In genomic region chr19:34215006-34215665, GRCh38 we compare ENCODE assay signal across 16 cellular contexts. TPM values are rescaled to one million over a fixed set of nuclear protein-coding genes. Genes with fewer than 3 reads are reported as not detected.
DNase-seq lines count a peak whose midpoint lies in the region; ATAC-seq and TF ChIP-seq lines count a peak whose summit lies in the region.
"Had no signal": no experiment of that assay in that cellular context is flagged by ENCODE, and none has a peak within 500 bp of the region (broad histone marks: within the 10 kb centered on the region; RNA-seq: fewer than 3 reads in every experiment).

No MANE protein-coding gene starts in this region.

- H3K4me1 ChIP-seq in CD4-positive, alpha-beta memory T cell (ENCODE audit: insufficient read depth, low read length), result peaks cover 32% of the 10 kb centered on the region
- H3K4me1 ChIP-seq in naive thymus-derived CD4-positive, alpha-beta T cell (ENCODE audit: control insufficient read depth in 2 of 2, insufficient read depth in 2 of 2, low read length in 2 of 2), result peaks cover 15% of the 10 kb centered on the region in 2 donors
- H3K4me1 ChIP-seq in gastroesophageal sphincter, result peaks cover 0 to 11% (median 0%) of the 10 kb centered on the region in 3 donors

- H3K36me3 Mint-ChIP-seq in activated CD8-positive, alpha-beta T cell treated with anti-CD3 and anti-CD28 coated beads, Interleukin-2, amount 10 ng/mL, durations not matched to agents 7 days and 5 days (ENCODE audit: low read depth), result peaks cover 48% of the 10 kb centered on the region
- H3K36me3 Mint-ChIP-seq in activated CD8-positive, alpha-beta T cell treated with anti-CD3 and anti-CD28 coated beads for 36 hours (ENCODE audit: low read depth), result peaks cover 35% of the 10 kb centered on the region
- peaks cover 17 to 47% of the 10 kb centered on the region in 2 donors for H3K36me3 Mint-ChIP-seq in CD4-positive, alpha-beta memory T cell
- H3K36me3 Mint-ChIP-seq in naive thymus-derived CD4-positive, alpha-beta T cell, result peaks cover 0 to 19% (median 13%) of the 10 kb centered on the region in 5 donors
- H3K36me3 Mint-ChIP-seq in activated CD4-positive, alpha-beta T cell treated with anti-CD3 and anti-CD28 coated beads, Interleukin-2, amount 10 ng/mL, durations not matched to agents 7 days and 5 days (ENCODE audit: low read depth), result peaks cover 50% of the 10 kb centered on the region

- TF ChIP-seq EP300 in gastroesophageal sphincter (IDR thresholded peaks at IDR 0.05), result no peak

- H3K36me3 ChIP-seq in CD4-positive, alpha-beta memory T cell (ENCODE audit: insufficient read depth, low read length), result peaks cover 14% of the 10 kb centered on the region
- H3K36me3 ChIP-seq in naive thymus-derived CD4-positive, alpha-beta T cell (ENCODE audit: control insufficient read depth in 2 of 3, insufficient read depth in 3 of 3, low read length in 3 of 3), result peaks cover 0 to 21% (median 0%) of the 10 kb centered on the region in 3 experiments
- peaks cover 0 to 87% of the 10 kb centered on the region in 2 donors for H3K36me3 ChIP-seq in gastroesophageal sphincter

- no peak overlapping the region for H3K27ac ChIP-seq in CD4-positive, alpha-beta memory T cell (ENCODE audit: low read depth, low read length)
- no peak overlapping the region for H3K27ac ChIP-seq in naive thymus-derived CD4-positive, alpha-beta T cell (ENCODE audit: low read depth, low read length)
- no peak overlapping the region for H3K27ac ChIP-seq in gastroesophageal sphincter
- H3K27ac ChIP-seq: BLaER1 treated with 17β-estradiol and CSF1 and Interleukin-3, amounts not matched to agents 10 nM and 100 nM had no signal

- no peak for ATAC-seq in activated CD8-positive, alpha-beta T cell treated with anti-CD3 and anti-CD28 coated beads, Interleukin-2, amount 10 ng/mL, durations not matched to agents 7 days and 5 days
- no peak for ATAC-seq in activated CD8-positive, alpha-beta T cell treated with anti-CD3 and anti-CD28 coated beads for 36 hours
- ATAC-seq in naive thymus-derived CD4-positive, alpha-beta T cell, result no peak
- ATAC-seq in gastroesophageal sphincter (no peak), left ventricle myocardium superior (no peak)
- ATAC-seq: PC-3 had no signal

- DNase-seq in activated CD8-positive, alpha-beta T cell treated with anti-CD3 and anti-CD28 coated beads, Interleukin-2, amount 10 ng/mL, durations not matched to agents 7 days and 5 days, result no peak
- DNase-seq in activated CD8-positive, alpha-beta T cell treated with anti-CD3 and anti-CD28 coated beads for 36 hours, result no peak
- DNase-seq in CD4-positive, alpha-beta memory T cell, result no peak
- DNase-seq in NCI-H2171 treated with DMSO at 0.1 percent for 48 hours (lab: John Stamatoyannopoulos, UW) (peak; percentile 86), left ventricle myocardium superior (no peak)
- no peak for DNase-seq in naive thymus-derived CD4-positive, alpha-beta T cell
- DNase-seq in activated CD4-positive, alpha-beta T cell treated with anti-CD3 and anti-CD28 coated beads, Interleukin-2, amount 10 ng/mL, durations not matched to agents 7 days and 5 days, result no peak
- DNase-seq: 8988T, Caco-2, DMS53, H7, NCI-H187 treated with DMSO at 0.1 percent for 48 hours, NCI-H446, PC-3 had no signal

- peak overlapping the region; percentile 20 for H3K27ac Mint-ChIP-seq in activated CD8-positive, alpha-beta T cell treated with anti-CD3 and anti-CD28 coated beads, Interleukin-2, amount 10 ng/mL, durations not matched to agents 7 days and 5 days
- no peak overlapping the region for H3K27ac Mint-ChIP-seq in activated CD8-positive, alpha-beta T cell treated with anti-CD3 and anti-CD28 coated beads for 36 hours
- H3K27ac Mint-ChIP-seq in CD4-positive, alpha-beta memory T cell, result peak overlapping the region in 4 of 7 donors; percentile 15 to 84 (median 36)
- H3K27ac Mint-ChIP-seq in naive thymus-derived CD4-positive, alpha-beta T cell, result peak overlapping the region in 8 of 9 donors; percentile 15 to 82 (median 54)
- no peak overlapping the region for H3K27ac Mint-ChIP-seq in activated CD4-positive, alpha-beta T cell treated with anti-CD3 and anti-CD28 coated beads, Interleukin-2, amount 10 ng/mL, durations not matched to agents 7 days and 5 days

- H3K4me1 Mint-ChIP-seq in activated CD8-positive, alpha-beta T cell treated with anti-CD3 and anti-CD28 coated beads, Interleukin-2, amount 10 ng/mL, durations not matched to agents 7 days and 5 days (ENCODE audit: low read depth), result peaks cover 29% of the 10 kb centered on the region
- peaks cover 33% of the 10 kb centered on the region for H3K4me1 Mint-ChIP-seq in activated CD8-positive, alpha-beta T cell treated with anti-CD3 and anti-CD28 coated beads for 36 hours (ENCODE audit: low read depth)
- peaks cover 21 to 46% (median 34%) of the 10 kb centered on the region in 4 donors for H3K4me1 Mint-ChIP-seq in CD4-positive, alpha-beta memory T cell
- H3K4me1 Mint-ChIP-seq in naive thymus-derived CD4-positive, alpha-beta T cell, result peaks cover 15 to 59% (median 43%) of the 10 kb centered on the region in 7 donors
- H3K4me1 Mint-ChIP-seq in activated CD4-positive, alpha-beta T cell treated with anti-CD3 and anti-CD28 coated beads, Interleukin-2, amount 10 ng/mL, durations not matched to agents 7 days and 5 days, result peaks cover 41% of the 10 kb centered on the region

- TF ChIP-seq POLR2A in gastroesophageal sphincter (IDR thresholded peaks at IDR 0.05), result no peak

- H3K27me3 Mint-ChIP-seq in activated CD8-positive, alpha-beta T cell treated with anti-CD3 and anti-CD28 coated beads, Interleukin-2, amount 10 ng/mL, durations not matched to agents 7 days and 5 days (ENCODE audit: low read depth), result no peaks in the 10 kb centered on the region
- no peaks in the 10 kb centered on the region for H3K27me3 Mint-ChIP-seq in activated CD8-positive, alpha-beta T cell treated with anti-CD3 and anti-CD28 coated beads for 36 hours
- no peaks in the 10 kb centered on the region for H3K27me3 Mint-ChIP-seq in CD4-positive, alpha-beta memory T cell
- no peaks in the 10 kb centered on the region for H3K27me3 Mint-ChIP-seq in naive thymus-derived CD4-positive, alpha-beta T cell
- no peaks in the 10 kb centered on the region for H3K27me3 Mint-ChIP-seq in activated CD4-positive, alpha-beta T cell treated with anti-CD3 and anti-CD28 coated beads, Interleukin-2, amount 10 ng/mL, durations not matched to agents 7 days and 5 days

- H3K4me3 Mint-ChIP-seq in activated CD8-positive, alpha-beta T cell treated with anti-CD3 and anti-CD28 coated beads, Interleukin-2, amount 10 ng/mL, durations not matched to agents 7 days and 5 days, result no peak overlapping the region
- no peak overlapping the region for H3K4me3 Mint-ChIP-seq in activated CD8-positive, alpha-beta T cell treated with anti-CD3 and anti-CD28 coated beads for 36 hours
- H3K4me3 Mint-ChIP-seq in CD4-positive, alpha-beta memory T cell, result no peak overlapping the region
- H3K4me3 Mint-ChIP-seq in naive thymus-derived CD4-positive, alpha-beta T cell, result peak overlapping the region in 2 of 10 donors; percentile 4 to 48
- H3K4me3 Mint-ChIP-seq in activated CD4-positive, alpha-beta T cell treated with anti-CD3 and anti-CD28 coated beads, Interleukin-2, amount 10 ng/mL, durations not matched to agents 7 days and 5 days, result no peak overlapping the region

- CTCF ChIA-PET in activated CD8-positive, alpha-beta T cell treated with anti-CD3 and anti-CD28 coated beads, Interleukin-2, amount 10 ng/mL, durations not matched to agents 7 days and 5 days (lab: Charles Lee), result no interaction called here
- CTCF ChIA-PET in activated CD8-positive, alpha-beta T cell treated with anti-CD3 and anti-CD28 coated beads for 36 hours (lab: Charles Lee), result no interaction called here
- CTCF ChIA-PET in CD4-positive, alpha-beta memory T cell (lab: Charles Lee; ENCODE audit: partially characterized antibody), result interaction anchor here (0.5 kb wide), 1 partner anchor 12 kb away, joined by 3 read pairs; no protein-coding TSS in a partner anchor
- CTCF ChIA-PET in naive thymus-derived CD4-positive, alpha-beta T cell (lab: Charles Lee), result interaction anchor here (1.1 kb wide), 1 partner anchor 47 kb away, joined by 3 read pairs; no protein-coding TSS in a partner anchor
- CTCF ChIA-PET in activated CD4-positive, alpha-beta T cell treated with anti-CD3 and anti-CD28 coated beads, Interleukin-2, amount 10 ng/mL, durations not matched to agents 7 days and 5 days (lab: Charles Lee), result no interaction called here

- 93% methylated on average over 2 to 3 of the region's 3 CpGs for WGBS in gastroesophageal sphincter (ENCODE audit: low coverage in 1 of 2), 2 donors

- intact Hi-C loops in activated CD8-positive, alpha-beta T cell treated with anti-CD3 and anti-CD28 coated beads for 36 hours (cut with micrococcal nuclease), result no loop called here
- intact Hi-C loops in CD4-positive, alpha-beta memory T cell (cut with micrococcal nuclease), result loop anchor here (5.0 kb wide), 2 partner anchors 42 to 132 kb away; no protein-coding TSS in a partner anchor
- intact Hi-C loops in naive thymus-derived CD4-positive, alpha-beta T cell (cut with micrococcal nuclease), result no loop called here
- intact Hi-C loops in left ventricle myocardium superior (cut with micrococcal nuclease), result no loop called here

- H3K9me3 ChIP-seq in CD4-positive, alpha-beta memory T cell (ENCODE audit: control insufficient read depth in 1 of 2, low read length in 2 of 2), result no peaks in the 10 kb centered on the region
- H3K9me3 ChIP-seq in naive thymus-derived CD4-positive, alpha-beta T cell (ENCODE audit: control insufficient read depth in 2 of 3, low read length in 3 of 3), result no peaks in the 10 kb centered on the region
- H3K9me3 ChIP-seq in gastroesophageal sphincter, result no peaks in the 10 kb centered on the region
- H3K9me3 ChIP-seq: BLaER1 treated with 17β-estradiol and CSF1 and Interleukin-3, amounts not matched to agents 10 nM and 100 nM; Caco-2 had no signal

- H3K9me3 Mint-ChIP-seq in activated CD8-positive, alpha-beta T cell treated with anti-CD3 and anti-CD28 coated beads, Interleukin-2, amount 10 ng/mL, durations not matched to agents 7 days and 5 days (ENCODE audit: insufficient read depth), result no peaks in the 10 kb centered on the region
- no peaks in the 10 kb centered on the region for H3K9me3 Mint-ChIP-seq in activated CD8-positive, alpha-beta T cell treated with anti-CD3 and anti-CD28 coated beads for 36 hours
- no peaks in the 10 kb centered on the region for H3K9me3 Mint-ChIP-seq in CD4-positive, alpha-beta memory T cell
- H3K9me3 Mint-ChIP-seq in naive thymus-derived CD4-positive, alpha-beta T cell, result no peaks in the 10 kb centered on the region
- H3K9me3 Mint-ChIP-seq in activated CD4-positive, alpha-beta T cell treated with anti-CD3 and anti-CD28 coated beads, Interleukin-2, amount 10 ng/mL, durations not matched to agents 7 days and 5 days, result no peaks in the 10 kb centered on the region

- POLR2A ChIA-PET in activated CD8-positive, alpha-beta T cell treated with anti-CD3 and anti-CD28 coated beads, Interleukin-2, amount 10 ng/mL, durations not matched to agents 7 days and 5 days (lab: Charles Lee), result no interaction called here
- POLR2A ChIA-PET in activated CD8-positive, alpha-beta T cell treated with anti-CD3 and anti-CD28 coated beads for 36 hours (lab: Charles Lee), result no interaction called here
- POLR2A ChIA-PET in CD4-positive, alpha-beta memory T cell (lab: Charles Lee; ENCODE audit: partially characterized antibody), result no interaction called here
- POLR2A ChIA-PET in naive thymus-derived CD4-positive, alpha-beta T cell (lab: Charles Lee), result interaction anchor here (0.7 kb wide), 1 partner anchor 120 kb away, joined by 3 read pairs; no protein-coding TSS in a partner anchor
- POLR2A ChIA-PET in activated CD4-positive, alpha-beta T cell treated with anti-CD3 and anti-CD28 coated beads, Interleukin-2, amount 10 ng/mL, durations not matched to agents 7 days and 5 days (lab: Charles Lee), result no interaction called here

- no peaks in the 10 kb centered on the region for H3K27me3 ChIP-seq in CD4-positive, alpha-beta memory T cell (ENCODE audit: insufficient read depth, low read length)
- no peaks in the 10 kb centered on the region for H3K27me3 ChIP-seq in naive thymus-derived CD4-positive, alpha-beta T cell (ENCODE audit: control insufficient read depth in 2 of 2, insufficient read depth in 2 of 2, low read length in 2 of 2)
- H3K27me3 ChIP-seq in gastroesophageal sphincter, result no peaks in the 10 kb centered on the region
- H3K27me3 ChIP-seq: BLaER1 treated with 17β-estradiol and CSF1 and Interleukin-3, amounts not matched to agents 10 nM and 100 nM had no signal

- no peak for TF ChIP-seq CTCF in activated CD8-positive, alpha-beta T cell treated with anti-CD3 and anti-CD28 coated beads for 36 hours (IDR thresholded peaks at IDR 0.05)
- no peak for TF ChIP-seq CTCF in gastroesophageal sphincter (IDR thresholded peaks at IDR 0.05)

- H3K4me3 ChIP-seq in CD4-positive, alpha-beta memory T cell (ENCODE audit: low read length in 2 of 2), result no peak overlapping the region
- H3K4me3 ChIP-seq in naive thymus-derived CD4-positive, alpha-beta T cell (ENCODE audit: low read length), result no peak overlapping the region
- no peak overlapping the region for H3K4me3 ChIP-seq in gastroesophageal sphincter
- H3K4me3 ChIP-seq: BLaER1 treated with 17β-estradiol and CSF1 and Interleukin-3, amounts not matched to agents 10 nM and 100 nM had no signal

RNA-seq across cellular contexts. Expression of gene GARRE1, which starts 39.2 kb away (rescaled TPM):
- 1 to 10 TPM; 6.3 to 8.3 TPM for total RNA-seq in activated CD8-positive, alpha-beta T cell treated with anti-CD3 and anti-CD28 coated beads, Interleukin-2, amount 10 ng/mL, durations not matched to agents 7 days and 5 days
- 1 to 10 TPM; 7.2 to 8.1 TPM for total RNA-seq in activated CD8-positive, alpha-beta T cell treated with anti-CD3 and anti-CD28 coated beads for 36 hours
- 10 to 100 TPM; 46.3 to 48.2 TPM for total RNA-seq in CD4-positive, alpha-beta memory T cell
- 1 to 10 TPM; 3.5 to 7.5 TPM for polyA plus RNA-seq in CD4-positive, alpha-beta memory T cell
- 10 to 100 TPM; 11.7 to 57.2 (median 38.0) TPM for total RNA-seq in naive thymus-derived CD4-positive, alpha-beta T cell
- polyA plus RNA-seq in naive thymus-derived CD4-positive, alpha-beta T cell, result 1 to 10 TPM; 5.3 to 9.0 TPM
- total RNA-seq in gastroesophageal sphincter, result 10 to 100 TPM; 14.3 to 30.3 (median 21.9) TPM
- total RNA-seq in activated CD4-positive, alpha-beta T cell treated with anti-CD3 and anti-CD28 coated beads, Interleukin-2, amount 10 ng/mL, durations not matched to agents 7 days and 5 days, result 10 to 100 TPM; 16.1 to 16.6 TPM
- 19.8 TPM for total RNA-seq in left ventricle myocardium superior

RNA-seq across cellular contexts. Expression of gene LSM14A, which starts 42.8 kb away (rescaled TPM):
- total RNA-seq in activated CD8-positive, alpha-beta T cell treated with anti-CD3 and anti-CD28 coated beads, Interleukin-2, amount 10 ng/mL, durations not matched to agents 7 days and 5 days, result 100 to 1,000 TPM; 133 to 139 TPM
- total RNA-seq in activated CD8-positive, alpha-beta T cell treated with anti-CD3 and anti-CD28 coated beads for 36 hours, result 10 to 100 TPM; 98.6 to 99.3 TPM
- total RNA-seq in CD4-positive, alpha-beta memory T cell, result 100 to 1,000 TPM; 158 to 168 TPM
- 100 to 1,000 TPM; 172 to 176 TPM for polyA plus RNA-seq in CD4-positive, alpha-beta memory T cell
- 100 to 1,000 TPM; 124 to 189 (median 166) TPM for total RNA-seq in naive thymus-derived CD4-positive, alpha-beta T cell
- polyA plus RNA-seq in naive thymus-derived CD4-positive, alpha-beta T cell, result 100 to 1,000 TPM; 171 to 174 TPM
- 100 to 1,000 TPM; 106 to 141 (median 128) TPM for total RNA-seq in gastroesophageal sphincter
- total RNA-seq in activated CD4-positive, alpha-beta T cell treated with anti-CD3 and anti-CD28 coated beads, Interleukin-2, amount 10 ng/mL, durations not matched to agents 7 days and 5 days, result 100 to 1,000 TPM; 141 to 146 TPM
- total RNA-seq in left ventricle myocardium superior, result 66.6 TPM

Comparison
In these comparisons a context has a peak if more than half of its experiments do, and no peak if none do; other contexts are left out.
1. H3K27ac Mint-ChIP-seq: peak in activated CD8-positive, alpha-beta T cell treated with anti-CD3 and anti-CD28 coated beads, Interleukin-2, amount 10 ng/mL, durations not matched to agents 7 days and 5 days (single experiment), CD4-positive, alpha-beta memory T cell (4 of 7) and naive thymus-derived CD4-positive, alpha-beta T cell (8 of 9); none in activated CD8-positive, alpha-beta T cell treated with anti-CD3 and anti-CD28 coated beads for 36 hours (single experiment) and activated CD4-positive, alpha-beta T cell treated with anti-CD3 and anti-CD28 coated beads, Interleukin-2, amount 10 ng/mL, durations not matched to agents 7 days and 5 days (single experiment).
2. CTCF ChIA-PET loops: an anchor here in CD4-positive, alpha-beta memory T cell (0.5 kb wide) and naive thymus-derived CD4-positive, alpha-beta T cell (1.1 kb wide); none called in activated CD8-positive, alpha-beta T cell treated with anti-CD3 and anti-CD28 coated beads, Interleukin-2, amount 10 ng/mL, durations not matched to agents 7 days and 5 days, activated CD8-positive, alpha-beta T cell treated with anti-CD3 and anti-CD28 coated beads for 36 hours and activated CD4-positive, alpha-beta T cell treated with anti-CD3 and anti-CD28 coated beads, Interleukin-2, amount 10 ng/mL, durations not matched to agents 7 days and 5 days.